Comparison of ENCODE assay signal across 19 cellular contexts in genomic region chr9:31135567-31135966, GRCh38.
DNase-seq lines count a peak whose midpoint lies in the region; ATAC-seq, FAIRE-seq and TF ChIP-seq lines count a peak whose summit lies in the region.
"Had no signal": no experiment of that assay in that cellular context is flagged by ENCODE, and none has a peak within 500 bp of the region (broad histone marks: within the 10 kb centered on the region; RNA-seq: fewer than 3 reads in every experiment).

No MANE protein-coding gene starts in this region.

- no peak overlapping the region for H3K9ac ChIP-seq in astrocyte (ENCODE audit: low read length)
- H3K9ac ChIP-seq in smooth muscle cell (ENCODE audit: low read depth): no peak overlapping the region

- no peak for TF ChIP-seq CTCF in astrocyte (IDR thresholded peaks at IDR 0.05; ENCODE audit: insufficient read depth, low read depth, low read length)
- no peak for TF ChIP-seq CTCF in epithelial cell of esophagus (IDR thresholded peaks at IDR 0.05; ENCODE audit: insufficient read depth, low read depth, low read length, missing control alignments)
- no peak for TF ChIP-seq CTCF in smooth muscle cell (IDR thresholded peaks at IDR 0.05; ENCODE audit: borderline replicate concordance, insufficient read depth, poor library complexity, severe bottlenecking)
- no peak for TF ChIP-seq CTCF in gastrocnemius medialis (IDR thresholded peaks at IDR 0.05 in 4 of 5, conservative IDR thresholded peaks at IDR 0.05 in 1 of 5)
- no peak for TF ChIP-seq CTCF in upper lobe of right lung (IDR thresholded peaks at IDR 0.05)

- DNase-seq in LHCN-M2 (ENCODE audit: low read depth) (peak; percentile 21), astrocyte (ENCODE audit: low read depth) (peak; percentile 39), epithelial cell of esophagus (ENCODE audit: low read depth) (peak; percentile 13), smooth muscle cell (lab: John Stamatoyannopoulos, UW; ENCODE audit: unreplicated experiment) (no peak), gastrocnemius medialis (no peak), T-helper 17 cell (no peak), upper lobe of right lung (no peak)
- DNase-seq: CD4-positive, CD25-positive, alpha-beta regulatory T cell; HCEC 1CT; KG1; NCI-H1105; NCI-H2081; NCI-H2171; NCI-H524 treated with DMSO at 0.1 percent for 48 hours; OCI-M1; Right ventricle myocardium superior had no signal

- H3F3A ChIP-seq in smooth muscle cell (ENCODE audit: low read depth): peaks cover 5% of the 10 kb centered on the region

- H3K9me3 Mint-ChIP-seq in astrocyte (ENCODE audit: unreplicated experiment): peaks cover 2% of the 10 kb centered on the region
- H3K9me3 Mint-ChIP-seq: GM23338 had no signal

- no peak for ATAC-seq in gastrocnemius medialis
- no peak for ATAC-seq in T-helper 17 cell
- ATAC-seq in upper lobe of right lung: no peak
- ATAC-seq: GM23338 had no signal

- no peak for TF ChIP-seq POLR2A in gastrocnemius medialis (IDR thresholded peaks at IDR 0.05)

- no peaks in the 10 kb centered on the region for H4K20me1 ChIP-seq in astrocyte (ENCODE audit: insufficient read depth, low read length)
- no peaks in the 10 kb centered on the region for H4K20me1 ChIP-seq in smooth muscle cell (ENCODE audit: low read depth)

- H3K4me3 ChIP-seq in astrocyte (ENCODE audit: insufficient read depth, low read depth, low read length): no peak overlapping the region
- H3K4me3 ChIP-seq in epithelial cell of esophagus (ENCODE audit: low read length): no peak overlapping the region
- no peak overlapping the region for H3K4me3 ChIP-seq in smooth muscle cell
- H3K4me3 ChIP-seq in gastrocnemius medialis: no peak overlapping the region
- no peak overlapping the region for H3K4me3 ChIP-seq in upper lobe of right lung
- H3K4me3 ChIP-seq: GM23338 had no signal

- FAIRE-seq in astrocyte (lab: Jason Lieb, UNC): no peak
- FAIRE-seq: G401.6, GM18507 had no signal

- H3K4me1 ChIP-seq in astrocyte (ENCODE audit: insufficient read depth, low read length) (peaks cover 21% of the 10 kb centered on the region), smooth muscle cell (ENCODE audit: low read depth) (peaks cover 6% of the 10 kb centered on the region), gastrocnemius medialis (no peaks in the 10 kb centered on the region), upper lobe of right lung (no peaks in the 10 kb centered on the region)

- H3K4me2 ChIP-seq in astrocyte (ENCODE audit: low read length) (no peak overlapping the region), smooth muscle cell (no peak overlapping the region)
- H3K4me2 ChIP-seq: GM23338 had no signal

- H3K27ac ChIP-seq in astrocyte (ENCODE audit: low read depth, low read length) (no peak overlapping the region), smooth muscle cell (ENCODE audit: low read depth) (peak overlapping the region; percentile 90), gastrocnemius medialis (no peak overlapping the region), upper lobe of right lung (no peak overlapping the region)

- H3K27me3 ChIP-seq in astrocyte (ENCODE audit: insufficient read depth, low read length) (no peaks in the 10 kb centered on the region), smooth muscle cell (ENCODE audit: low read depth) (no peaks in the 10 kb centered on the region), gastrocnemius medialis (no peaks in the 10 kb centered on the region), upper lobe of right lung (no peaks in the 10 kb centered on the region)

- H3K9me3 ChIP-seq in astrocyte (ENCODE audit: insufficient read depth, low read depth, low read length): no peaks in the 10 kb centered on the region
- no peaks in the 10 kb centered on the region for H3K9me3 ChIP-seq in smooth muscle cell (replicated peaks; ENCODE audit: low read depth)
- no peaks in the 10 kb centered on the region for H3K9me3 ChIP-seq in gastrocnemius medialis
- H3K9me3 ChIP-seq in T-helper 17 cell (ENCODE audit: control insufficient read depth, low read length, poor library complexity, severe bottlenecking): no peaks in the 10 kb centered on the region
- H3K9me3 ChIP-seq in upper lobe of right lung: no peaks in the 10 kb centered on the region

- no peaks in the 10 kb centered on the region for H3K27me3 Mint-ChIP-seq in astrocyte (ENCODE audit: low read depth, unreplicated experiment)
- no peaks in the 10 kb centered on the region for H3K27me3 Mint-ChIP-seq in T-helper 17 cell
- H3K27me3 Mint-ChIP-seq: CD4-positive, CD25-positive, alpha-beta regulatory T cell had no signal

- H3K4me1 Mint-ChIP-seq in astrocyte (ENCODE audit: low read depth, unreplicated experiment): peaks cover 26% of the 10 kb centered on the region
- H3K4me1 Mint-ChIP-seq in T-helper 17 cell: peaks cover 5% of the 10 kb centered on the region
- H3K4me1 Mint-ChIP-seq: GM23338 had no signal

- no peak overlapping the region for H2AFZ ChIP-seq in astrocyte (ENCODE audit: low read depth, low read length)
- no peak overlapping the region for H2AFZ ChIP-seq in smooth muscle cell (ENCODE audit: low read depth)
- H2AFZ ChIP-seq: GM23338 had no signal

- H3K27ac Mint-ChIP-seq in astrocyte (ENCODE audit: unreplicated experiment): no peak overlapping the region
- no peak overlapping the region for H3K27ac Mint-ChIP-seq in T-helper 17 cell
- H3K27ac Mint-ChIP-seq: CD4-positive, CD25-positive, alpha-beta regulatory T cell; GM23338 had no signal

- in situ Hi-C loops in gastrocnemius medialis (cut with MboI; ENCODE audit: low sequenced_read_pairs in 4 of 4): no loop called here

- H3K4me3 Mint-ChIP-seq in astrocyte (ENCODE audit: unreplicated experiment) (no peak overlapping the region), T-helper 17 cell (no peak overlapping the region)
- H3K4me3 Mint-ChIP-seq: CD4-positive, CD25-positive, alpha-beta regulatory T cell; GM23338 had no signal

- no peaks in the 10 kb centered on the region for H3K36me3 ChIP-seq in astrocyte (ENCODE audit: insufficient read depth, low read length)
- no peaks in the 10 kb centered on the region for H3K36me3 ChIP-seq in smooth muscle cell (ENCODE audit: low read depth)
- H3K36me3 ChIP-seq in gastrocnemius medialis: no peaks in the 10 kb centered on the region
- no peaks in the 10 kb centered on the region for H3K36me3 ChIP-seq in upper lobe of right lung

- H3K79me2 ChIP-seq in astrocyte (ENCODE audit: insufficient read depth, low read length) (no peaks in the 10 kb centered on the region), smooth muscle cell (ENCODE audit: low read depth) (no peaks in the 10 kb centered on the region)

- intact Hi-C loops in gastrocnemius medialis (cut with DNase I; ENCODE audit: low total_unique reads): no loop called here
- intact Hi-C loops in upper lobe of right lung (cut with DNase I): no loop called here

- WGBS in smooth muscle cell (ENCODE audit: low lambda C conversion rate): 83% methylated on average over 3 of the region's 3 CpGs

- H3K36me3 Mint-ChIP-seq in astrocyte (ENCODE audit: low read depth, unreplicated experiment): no peaks in the 10 kb centered on the region
- H3K36me3 Mint-ChIP-seq in T-helper 17 cell (ENCODE audit: low read depth): peaks cover 6% of the 10 kb centered on the region
- H3K36me3 Mint-ChIP-seq: CD4-positive, CD25-positive, alpha-beta regulatory T cell had no signal

Comparison
In these comparisons a context has a peak if more than half of its experiments do, and no peak if none do; other contexts are left out.
1. DNase-seq: peak in LHCN-M2 (single experiment), astrocyte (single experiment) and epithelial cell of esophagus (single experiment); none in smooth muscle cell (single experiment), gastrocnemius medialis (0 of 2), T-helper 17 cell (0 of 3) and upper lobe of right lung (single experiment).